Comparison of ENCODE assay signal across 8 cellular contexts in the genomic region with DNA sequence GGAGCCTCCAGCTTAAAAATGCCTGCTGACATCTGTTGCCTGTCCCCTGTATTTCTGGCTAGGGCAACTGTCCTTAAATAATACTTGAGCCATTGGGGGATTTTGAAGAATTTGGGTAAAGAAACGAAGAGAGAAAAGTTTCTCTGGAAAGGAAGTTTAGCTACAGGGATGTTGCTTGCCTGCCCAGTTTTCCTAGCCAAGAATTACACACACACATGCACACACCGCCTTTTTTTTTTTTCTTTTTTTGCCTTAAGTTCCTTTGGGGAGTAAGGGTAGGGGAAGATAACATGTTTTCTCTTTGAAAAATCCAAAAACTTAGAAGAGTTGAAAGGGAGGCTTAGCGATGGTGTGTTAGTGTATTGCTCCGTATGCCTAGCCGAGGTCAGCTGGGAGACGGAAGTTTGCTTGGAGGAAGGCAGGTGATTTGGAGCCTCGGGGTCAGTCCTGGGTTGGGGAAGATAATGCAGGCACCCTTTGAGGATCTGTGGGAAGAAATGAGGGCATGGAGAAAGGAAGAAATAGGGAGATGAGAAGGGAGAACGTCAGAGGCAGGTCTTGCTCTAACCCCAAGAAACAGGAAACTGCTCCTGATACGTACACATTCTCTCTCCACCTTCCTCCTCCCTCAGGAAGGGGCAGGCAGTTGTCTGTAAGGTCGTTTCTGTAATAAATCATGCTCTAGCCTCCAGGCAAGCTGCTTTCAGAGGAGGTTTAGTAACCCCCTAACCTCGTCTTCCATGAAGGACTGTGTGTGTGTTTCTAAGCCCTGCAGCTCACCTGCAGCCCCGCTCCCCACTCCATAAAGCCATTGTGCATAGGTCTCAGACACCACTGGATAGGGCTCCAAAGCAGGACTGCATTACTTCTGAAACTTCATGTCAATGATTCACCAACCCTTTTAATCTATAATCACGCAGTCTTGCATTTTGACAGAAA. TPM values are rescaled to one million over a fixed set of nuclear protein-coding genes. Genes with fewer than 3 reads are reported as not detected.
DNase-seq lines count a peak whose midpoint lies in the region; ATAC-seq and TF ChIP-seq lines count a peak whose summit lies in the region.

No MANE protein-coding gene starts in this region.

- H3K4me3 Mint-ChIP-seq in IgD-negative memory B cell (peak overlapping the region in 3 of 4 donors; percentile 2 to 67 (median 47)), natural killer cell (peak overlapping the region; percentile 89)

- no peak for ATAC-seq in natural killer cell
- ATAC-seq in GM19467 (IDR thresholded peaks at IDR 0.05; ENCODE audit: unreplicated experiment) = no peak
- no peak for ATAC-seq in GM18907 (IDR thresholded peaks at IDR 0.05; ENCODE audit: unreplicated experiment)

- no peaks in the 10 kb centered on the region for H3K27me3 ChIP-seq in effector memory CD4-positive, alpha-beta T cell (replicated peaks; ENCODE audit: control insufficient read depth, insufficient read depth, low read length, poor library complexity, severe bottlenecking)

- TF ChIP-seq CTCF in C4-2B (conservative IDR thresholded peaks at IDR 0.05) = no peak
- TF ChIP-seq CTCF in natural killer cell (IDR thresholded peaks at IDR 0.05) = no peak

- H3K27ac ChIP-seq in C4-2B = peak overlapping the region; percentile 95
- H3K27ac ChIP-seq in effector memory CD4-positive, alpha-beta T cell (ENCODE audit: insufficient read depth, low read length, poor library complexity, severe bottlenecking) = peak overlapping the region; percentile 44

- no peak overlapping the region for H3K4me3 ChIP-seq in effector memory CD4-positive, alpha-beta T cell (ENCODE audit: insufficient read depth, low read depth, low read length, poor library complexity, severe bottlenecking)

- H3K4me1 ChIP-seq in effector memory CD4-positive, alpha-beta T cell (ENCODE audit: control insufficient read depth, insufficient read depth, low read length, poor library complexity, severe bottlenecking) = peaks cover 62% of the 10 kb centered on the region

- H3K9me3 Mint-ChIP-seq in IgD-negative memory B cell = peaks cover 0 to 2% (median 0%) of the 10 kb centered on the region in 3 donors
- H3K9me3 Mint-ChIP-seq in natural killer cell = peaks cover 0 to 2% of the 10 kb centered on the region in 2 donors

- H3K9me3 ChIP-seq in effector memory CD4-positive, alpha-beta T cell (ENCODE audit: control insufficient read depth, low read length) = no peaks in the 10 kb centered on the region

- no peak for DNase-seq in effector memory CD4-positive, alpha-beta T cell
- DNase-seq in natural killer cell (no peak), mucosa of gallbladder (ENCODE audit: low spot score) (no peak)
- no peak for DNase-seq in activated effector memory CD4-positive, alpha-beta T cell treated with Interleukin-2 at 50 U/mL for 16 hours

- H3K4me1 Mint-ChIP-seq in IgD-negative memory B cell (peaks cover 55 to 75% (median 61%) of the 10 kb centered on the region in 3 donors), natural killer cell (peaks cover 85 to 87% of the 10 kb centered on the region in 2 donors)

- intact Hi-C loops in natural killer cell (cut with micrococcal nuclease) = loop anchor here (1.0 to 10.0 kb wide), 6 partner anchors 7 to 495 kb away; no protein-coding TSS in a partner anchor

- peak overlapping the region; percentile 7 to 88 (median 54) for H3K27ac Mint-ChIP-seq in IgD-negative memory B cell
- H3K27ac Mint-ChIP-seq in natural killer cell = peak overlapping the region; percentile 90 to 99

- peaks cover 5% of the 10 kb centered on the region for H3K36me3 ChIP-seq in effector memory CD4-positive, alpha-beta T cell (ENCODE audit: control insufficient read depth, insufficient read depth, low read length)

- H3K27me3 Mint-ChIP-seq in IgD-negative memory B cell (no peaks in the 10 kb centered on the region), natural killer cell (ENCODE audit: low read depth in 2 of 2) (no peaks in the 10 kb centered on the region)

- H3K36me3 Mint-ChIP-seq in IgD-negative memory B cell (peaks cover 3% of the 10 kb centered on the region), natural killer cell (no peaks in the 10 kb centered on the region)

RNA-seq across cellular contexts. Expression of a gene that starts 10.5 kb away (rescaled TPM):
- 25.1 TPM for polyA plus RNA-seq in IgD-negative memory B cell
- total RNA-seq in natural killer cell (100 to 1,000 TPM; 109 to 114 (median 112) TPM), mucosa of gallbladder (81.0 TPM)
